Comparison of ENCODE assay signal across 1 cellular context in the genomic region with DNA sequence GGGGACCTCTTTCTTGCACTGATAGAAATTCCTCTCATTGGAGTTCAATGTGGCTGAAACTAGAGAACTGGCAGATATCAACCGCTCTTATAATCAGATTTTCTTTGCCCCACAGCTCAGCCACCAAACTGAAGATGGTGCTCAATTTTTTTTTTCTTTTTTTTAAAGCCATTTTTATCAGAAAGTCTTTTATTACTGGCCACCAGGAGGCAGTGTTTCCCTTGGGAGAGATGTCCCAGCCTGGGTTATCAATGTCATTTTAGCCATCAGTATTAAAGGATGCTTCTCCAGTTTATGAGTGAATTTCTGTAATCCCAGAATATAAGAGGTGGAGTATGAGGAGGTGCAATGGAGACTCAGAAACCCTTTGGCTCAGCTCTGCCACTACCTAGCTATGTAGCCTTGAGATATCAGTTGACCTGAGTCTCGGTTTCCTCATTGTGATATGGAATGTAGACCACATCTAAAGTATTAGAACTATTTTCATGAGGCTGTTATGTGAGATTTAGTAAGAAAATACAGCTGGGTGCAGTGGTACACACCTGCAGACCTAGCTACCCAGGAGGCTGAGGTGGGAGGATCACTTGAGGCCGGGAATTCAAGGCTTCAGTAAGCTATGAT.
TF ChIP-seq lines count a peak whose summit lies in the region.

No MANE protein-coding gene starts in this region.

TF ChIP-seq in H1, 55 proteins besides CTCF, POLR2A, EP300 and RAD21:
- TF ChIP-seq, protein P1, sequence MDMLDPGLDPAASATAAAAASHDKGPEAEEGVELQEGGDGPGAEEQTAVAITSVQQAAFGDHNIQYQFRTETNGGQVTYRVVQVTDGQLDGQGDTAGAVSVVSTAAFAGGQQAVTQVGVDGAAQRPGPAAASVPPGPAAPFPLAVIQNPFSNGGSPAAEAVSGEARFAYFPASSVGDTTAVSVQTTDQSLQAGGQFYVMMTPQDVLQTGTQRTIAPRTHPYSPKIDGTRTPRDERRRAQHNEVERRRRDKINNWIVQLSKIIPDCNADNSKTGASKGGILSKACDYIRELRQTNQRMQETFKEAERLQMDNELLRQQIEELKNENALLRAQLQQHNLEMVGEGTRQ (IDR thresholded peaks at IDR 0.05; ENCODE audit: low read length): no peak
- TF ChIP-seq, protein P2, sequence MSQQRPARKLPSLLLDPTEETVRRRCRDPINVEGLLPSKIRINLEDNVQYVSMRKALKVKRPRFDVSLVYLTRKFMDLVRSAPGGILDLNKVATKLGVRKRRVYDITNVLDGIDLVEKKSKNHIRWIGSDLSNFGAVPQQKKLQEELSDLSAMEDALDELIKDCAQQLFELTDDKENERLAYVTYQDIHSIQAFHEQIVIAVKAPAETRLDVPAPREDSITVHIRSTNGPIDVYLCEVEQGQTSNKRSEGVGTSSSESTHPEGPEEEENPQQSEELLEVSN (IDR thresholded peaks at IDR 0.05): no peak
- TF ChIP-seq SAP30 (IDR thresholded peaks at IDR 0.05; ENCODE audit: insufficient read depth, insufficient replicate concordance, low read length) (no peak), KDM5A (IDR thresholded peaks at IDR 0.05; ENCODE audit: low read length) (no peak), CHD2 (IDR thresholded peaks at IDR 0.05; ENCODE audit: low read length) (no peak), CBX5 (IDR thresholded peaks at IDR 0.05; ENCODE audit: low read depth, low read length) (no peak), TCF12 (IDR thresholded peaks at IDR 0.05; ENCODE audit: low read depth, low read length) (no peak), HDAC2 (IDR thresholded peaks at IDR 0.05; ENCODE audit: borderline replicate concordance in 1 of 2, low read depth in 2 of 2, low read length in 2 of 2) (no peak), ASH2L (IDR thresholded peaks at IDR 0.05; ENCODE audit: low read length) (no peak), SIN3A (conservative IDR thresholded peaks at IDR 0.05 in 1 of 2, IDR thresholded peaks at IDR 0.05 in 1 of 2; ENCODE audit: low read depth in 1 of 2, low read length in 2 of 2) (no peak)
TF ChIP-seq in H1: peak in this region for 0.
